ENCODE assay signal across 3 cellular contexts in the genomic region with DNA sequence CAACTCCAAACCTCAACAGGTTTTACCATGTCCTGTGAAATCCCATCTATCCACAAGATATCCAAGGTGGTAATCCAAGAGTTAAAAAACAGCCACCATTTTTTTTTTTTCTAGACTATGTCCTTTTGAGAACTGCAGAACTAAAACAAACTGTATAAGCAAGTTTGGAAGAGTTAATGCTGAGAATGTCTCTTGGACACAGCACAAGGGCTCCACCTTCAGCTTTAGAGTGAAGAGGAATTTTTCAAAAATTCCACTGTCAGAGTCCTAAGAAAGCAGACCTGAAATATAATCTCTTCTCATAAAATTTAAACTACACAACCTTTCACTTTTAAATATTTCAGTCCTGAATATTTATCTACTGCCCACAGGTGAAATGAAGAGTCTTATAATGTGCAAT.
A peak's percentile ranks its signal among the peaks of the same experiment; 100 is the strongest.
TF ChIP-seq lines count a peak whose summit lies in the region.

No MANE protein-coding gene starts in this region.

TF ChIP-seq in Ishikawa, 13 proteins besides CTCF, POLR2A, EP300 and RAD21 (continued from another document):
- TF ChIP-seq, protein P1, sequence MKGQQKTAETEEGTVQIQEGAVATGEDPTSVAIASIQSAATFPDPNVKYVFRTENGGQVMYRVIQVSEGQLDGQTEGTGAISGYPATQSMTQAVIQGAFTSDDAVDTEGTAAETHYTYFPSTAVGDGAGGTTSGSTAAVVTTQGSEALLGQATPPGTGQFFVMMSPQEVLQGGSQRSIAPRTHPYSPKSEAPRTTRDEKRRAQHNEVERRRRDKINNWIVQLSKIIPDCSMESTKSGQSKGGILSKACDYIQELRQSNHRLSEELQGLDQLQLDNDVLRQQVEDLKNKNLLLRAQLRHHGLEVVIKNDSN (IDR thresholded peaks at IDR 0.05), result no peak
- TF ChIP-seq, protein P2, sequence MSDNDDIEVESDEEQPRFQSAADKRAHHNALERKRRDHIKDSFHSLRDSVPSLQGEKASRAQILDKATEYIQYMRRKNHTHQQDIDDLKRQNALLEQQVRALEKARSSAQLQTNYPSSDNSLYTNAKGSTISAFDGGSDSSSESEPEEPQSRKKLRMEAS (IDR thresholded peaks at IDR 0.05), result no peak
- TF ChIP-seq TCF12 (IDR thresholded peaks at IDR 0.05; ENCODE audit: low read depth) (no peak), TEAD4 (IDR thresholded peaks at IDR 0.05) (no peak), YY1 (IDR thresholded peaks at IDR 0.05; ENCODE audit: low read depth) (no peak), EGR1 (IDR thresholded peaks at IDR 0.05) (no peak), FOXM1 (IDR thresholded peaks at IDR 0.05; ENCODE audit: borderline replicate concordance, low read depth) (no peak), CEBPB (IDR thresholded peaks at IDR 0.05) (no peak), NFIC (IDR thresholded peaks at IDR 0.05) (no peak)
- TF ChIP-seq, protein P3, sequence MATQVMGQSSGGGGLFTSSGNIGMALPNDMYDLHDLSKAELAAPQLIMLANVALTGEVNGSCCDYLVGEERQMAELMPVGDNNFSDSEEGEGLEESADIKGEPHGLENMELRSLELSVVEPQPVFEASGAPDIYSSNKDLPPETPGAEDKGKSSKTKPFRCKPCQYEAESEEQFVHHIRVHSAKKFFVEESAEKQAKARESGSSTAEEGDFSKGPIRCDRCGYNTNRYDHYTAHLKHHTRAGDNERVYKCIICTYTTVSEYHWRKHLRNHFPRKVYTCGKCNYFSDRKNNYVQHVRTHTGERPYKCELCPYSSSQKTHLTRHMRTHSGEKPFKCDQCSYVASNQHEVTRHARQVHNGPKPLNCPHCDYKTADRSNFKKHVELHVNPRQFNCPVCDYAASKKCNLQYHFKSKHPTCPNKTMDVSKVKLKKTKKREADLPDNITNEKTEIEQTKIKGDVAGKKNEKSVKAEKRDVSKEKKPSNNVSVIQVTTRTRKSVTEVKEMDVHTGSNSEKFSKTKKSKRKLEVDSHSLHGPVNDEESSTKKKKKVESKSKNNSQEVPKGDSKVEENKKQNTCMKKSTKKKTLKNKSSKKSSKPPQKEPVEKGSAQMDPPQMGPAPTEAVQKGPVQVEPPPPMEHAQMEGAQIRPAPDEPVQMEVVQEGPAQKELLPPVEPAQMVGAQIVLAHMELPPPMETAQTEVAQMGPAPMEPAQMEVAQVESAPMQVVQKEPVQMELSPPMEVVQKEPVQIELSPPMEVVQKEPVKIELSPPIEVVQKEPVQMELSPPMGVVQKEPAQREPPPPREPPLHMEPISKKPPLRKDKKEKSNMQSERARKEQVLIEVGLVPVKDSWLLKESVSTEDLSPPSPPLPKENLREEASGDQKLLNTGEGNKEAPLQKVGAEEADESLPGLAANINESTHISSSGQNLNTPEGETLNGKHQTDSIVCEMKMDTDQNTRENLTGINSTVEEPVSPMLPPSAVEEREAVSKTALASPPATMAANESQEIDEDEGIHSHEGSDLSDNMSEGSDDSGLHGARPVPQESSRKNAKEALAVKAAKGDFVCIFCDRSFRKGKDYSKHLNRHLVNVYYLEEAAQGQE (IDR thresholded peaks at IDR 0.05; ENCODE audit: low read depth), result no peak
TF ChIP-seq in Ishikawa: peak in this region for 0.

TF ChIP-seq in SK-N-SH, 30 proteins besides CTCF, POLR2A, EP300 and RAD21 (continued from another document):
- TF ChIP-seq, protein P4, sequence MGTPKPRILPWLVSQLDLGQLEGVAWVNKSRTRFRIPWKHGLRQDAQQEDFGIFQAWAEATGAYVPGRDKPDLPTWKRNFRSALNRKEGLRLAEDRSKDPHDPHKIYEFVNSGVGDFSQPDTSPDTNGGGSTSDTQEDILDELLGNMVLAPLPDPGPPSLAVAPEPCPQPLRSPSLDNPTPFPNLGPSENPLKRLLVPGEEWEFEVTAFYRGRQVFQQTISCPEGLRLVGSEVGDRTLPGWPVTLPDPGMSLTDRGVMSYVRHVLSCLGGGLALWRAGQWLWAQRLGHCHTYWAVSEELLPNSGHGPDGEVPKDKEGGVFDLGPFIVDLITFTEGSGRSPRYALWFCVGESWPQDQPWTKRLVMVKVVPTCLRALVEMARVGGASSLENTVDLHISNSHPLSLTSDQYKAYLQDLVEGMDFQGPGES (IDR thresholded peaks at IDR 0.05; ENCODE audit: low read depth, low read length), result no peak
- TF ChIP-seq, protein P2 (IDR thresholded peaks at IDR 0.05; ENCODE audit: low read depth), result no peak
- no peak for TF ChIP-seq SIN3A (IDR thresholded peaks at IDR 0.05; ENCODE audit: borderline replicate concordance, low read depth, low read length)

TF ChIP-seq in HepG2, 621 proteins besides CTCF, POLR2A, EP300 and RAD21 (continued from another document):
- peak; percentile 11; the same call in 1 of the 2 replicates for TF ChIP-seq STAG1 (CRISPR knock-in tag; IDR thresholded peaks at IDR 0.05)
- 0 out of 2 replicates have a peak, but pooled peaks have one; percentile 12 for TF ChIP-seq ZNF652 (CRISPR knock-in tag; IDR thresholded peaks at IDR 0.05; ENCODE audit: borderline replicate concordance, low read depth)
TF ChIP-seq in HepG2: peak in this region for 2.
